In the genomic region with DNA sequence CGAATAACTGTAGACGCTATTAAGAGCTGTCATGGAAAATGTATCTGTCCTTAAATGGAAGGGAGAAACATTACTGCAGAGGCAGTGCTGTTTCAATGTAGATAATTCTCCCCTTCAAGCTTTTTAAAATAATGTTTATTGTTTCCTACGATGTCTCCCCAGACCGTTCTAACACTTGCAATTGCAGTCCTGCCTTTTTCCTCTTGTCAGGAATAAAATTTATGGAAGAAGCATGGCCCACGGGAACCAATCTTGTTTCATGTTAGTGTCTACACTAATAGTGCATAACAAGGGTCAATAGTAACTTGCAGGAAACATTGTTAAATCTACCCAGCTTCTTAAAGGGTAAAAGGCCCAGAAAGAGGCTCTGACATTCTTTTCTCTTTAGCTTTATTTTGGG, we compare ENCODE assay signal across 18 cellular contexts.
"Had no signal": no experiment of that assay in that cellular context is flagged by ENCODE, and none has a peak within 500 bp of the region (broad histone marks: within the 10 kb centered on the region; RNA-seq: fewer than 3 reads in every experiment).

No MANE protein-coding gene starts in this region.

- H2AFZ ChIP-seq: hepatocyte had no signal

- H3K4me3 ChIP-seq: coronary artery, dorsolateral prefrontal cortex, esophagus muscularis mucosa, gastroesophageal sphincter, heart left ventricle, hepatocyte, left lung, lower lobe of right lung had no signal

- DNase-seq: dermis blood vessel endothelial cell; dorsolateral prefrontal cortex; effector CD4-positive, alpha-beta T cell; effector memory CD4-positive, alpha-beta T cell; foreskin keratinocyte; heart left ventricle; hypothalamus; immature natural killer cell; left cardiac atrium; left lung; left ventricle myocardium superior; lower lobe of right lung; mesendoderm; midbrain had no signal

- H3K36me3 ChIP-seq: esophagus muscularis mucosa, gastroesophageal sphincter, heart left ventricle, left lung, lower lobe of right lung had no signal

- H3K27me3 ChIP-seq: dorsolateral prefrontal cortex, esophagus muscularis mucosa, foreskin keratinocyte, gastroesophageal sphincter, heart left ventricle, hepatocyte, left lung had no signal

- H3K9me3 ChIP-seq: esophagus muscularis mucosa, gastroesophageal sphincter, heart left ventricle, left lung, lower lobe of right lung had no signal

- H3K27ac ChIP-seq: coronary artery, dorsolateral prefrontal cortex, esophagus muscularis mucosa, foreskin keratinocyte, gastroesophageal sphincter, heart left ventricle, hepatocyte, left lung, lower lobe of right lung had no signal

- H3K4me2 ChIP-seq: hepatocyte had no signal

- ATAC-seq: foreskin keratinocyte, gastroesophageal sphincter, heart left ventricle, left cardiac atrium, left lung, left ventricle myocardium superior, lower lobe of right lung had no signal
